In the genomic region with DNA sequence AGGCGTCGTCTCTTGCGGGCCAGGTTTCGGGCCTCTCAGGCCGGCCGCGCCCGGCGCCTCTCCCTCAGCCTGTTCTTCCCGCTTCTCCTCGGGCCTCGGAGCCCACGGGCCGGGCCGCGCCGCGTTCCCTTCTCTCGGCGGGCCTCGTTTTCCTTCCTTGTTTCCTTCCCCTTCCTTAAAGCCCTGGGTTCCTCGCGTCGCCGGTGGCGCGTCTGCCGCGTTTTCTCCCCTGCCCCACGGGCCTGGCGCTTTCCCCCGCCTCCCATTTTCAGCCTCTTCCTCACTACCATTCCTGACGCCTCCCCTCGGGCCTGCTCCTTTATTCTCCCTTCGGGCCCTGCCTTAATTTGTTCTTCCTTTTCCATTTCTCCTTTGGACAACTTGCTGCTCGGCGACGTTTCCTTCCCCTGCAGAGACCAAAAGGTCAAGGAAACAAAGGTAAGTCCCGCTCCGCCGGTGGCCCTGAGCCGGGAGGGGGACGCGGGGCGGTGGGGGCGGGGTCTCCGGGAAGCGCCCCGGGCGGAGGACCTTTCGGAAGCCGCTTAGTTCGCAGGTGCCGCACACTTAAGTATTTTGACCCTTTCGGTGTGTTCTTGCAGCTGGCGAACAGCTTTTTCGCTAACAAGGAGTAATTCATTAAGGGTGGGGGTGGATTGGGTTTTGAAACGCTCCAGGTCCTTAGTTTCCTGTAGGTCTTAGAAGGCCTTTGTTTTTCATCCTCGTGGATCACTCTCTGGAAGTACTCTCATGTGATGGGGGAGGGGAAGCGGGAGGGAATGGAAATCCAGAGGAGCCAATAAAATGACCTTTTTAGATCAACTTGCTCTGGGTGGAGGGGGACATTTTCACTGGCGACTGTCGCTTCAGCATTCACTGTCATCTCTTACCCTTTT, we compare ENCODE assay signal across 8 cellular contexts. TPM values are rescaled to one million over a fixed set of nuclear protein-coding genes. Genes with fewer than 3 reads are reported as not detected.
A peak's percentile ranks its signal among the peaks of the same experiment; 100 is the strongest.
DNase-seq lines count a peak whose midpoint lies in the region; ATAC-seq lines count a peak whose summit lies in the region.

No MANE protein-coding gene starts in this region.

- H3K4me1 Mint-ChIP-seq in naive thymus-derived CD8-positive, alpha-beta T cell: peaks cover 10 to 51% (median 45%) of the 10 kb centered on the region in 4 donors

- H3K9me3 Mint-ChIP-seq in naive thymus-derived CD8-positive, alpha-beta T cell: no peaks in the 10 kb centered on the region

- DNase-seq in NOMO-1 (lab: John Stamatoyannopoulos, UW; ENCODE audit: unreplicated experiment in 2 of 2) (peak; percentile 43 to 57), NOMO-1 treated with DMSO at 0.1 percent for 48 hours (lab: John Stamatoyannopoulos, UW; ENCODE audit: unreplicated experiment) (no peak), NCI-H748 treated with DMSO at 0.1 percent for 48 hours (lab: John Stamatoyannopoulos, UW) (peak; percentile 22), activated T-cell treated with anti-CD3 and anti-CD28 coated beads for 48 hours (ENCODE audit: low read depth) (peak; percentile 47)
- peak in 6 of 10 donors; percentile 8 to 64 (median 33) for DNase-seq in naive thymus-derived CD8-positive, alpha-beta T cell
- peak; percentile 66 for DNase-seq in stimulated activated naive CD8-positive, alpha-beta T cell treated with anti-CD3 and anti-CD28 coated beads, Interleukin-15, Interleukin-2, amounts not matched to agents 100 U/mL and 50 U/mL, for 24 hours

- H3K27me3 Mint-ChIP-seq in naive thymus-derived CD8-positive, alpha-beta T cell: no peaks in the 10 kb centered on the region

- POLR2A ChIA-PET in naive thymus-derived CD8-positive, alpha-beta T cell (lab: Charles Lee): interaction anchor here (0.6 to 3.9 kb wide), 27 partner anchors 9 to 649 kb away, joined by 3 to 93 read pairs (median 5); partner anchors contain the start of genes EYA3, GMEB1, MED18 and PHACTR4

- peak overlapping the region; percentile 93 to 99 (median 96) for H3K27ac Mint-ChIP-seq in naive thymus-derived CD8-positive, alpha-beta T cell

- ATAC-seq in HG03159 (IDR thresholded peaks at IDR 0.05; ENCODE audit: unreplicated experiment): peak; percentile 11
- ATAC-seq in esophagus mucosa: peak; percentile 11
- peak in 1 of 2 donors; percentile 5 for ATAC-seq in naive thymus-derived CD8-positive, alpha-beta T cell
- ATAC-seq in stimulated activated naive CD8-positive, alpha-beta T cell treated with anti-CD3 and anti-CD28 coated beads, Interleukin-15, Interleukin-2, amounts not matched to agents 100 U/mL and 50 U/mL, for 24 hours: peak; percentile 1

- H3K4me3 Mint-ChIP-seq in naive thymus-derived CD8-positive, alpha-beta T cell: peak overlapping the region; percentile 91 to 100 (median 96)

- H3K36me3 Mint-ChIP-seq in naive thymus-derived CD8-positive, alpha-beta T cell: peaks cover 0 to 48% (median 15%) of the 10 kb centered on the region in 3 donors

RNA-seq across cellular contexts. Expression of gene YTHDF2, which starts 0.8 kb away (rescaled TPM):
- total RNA-seq in esophagus mucosa: 61.2 TPM
- total RNA-seq in naive thymus-derived CD8-positive, alpha-beta T cell: 10 to 100 TPM; 75.4 to 76.6 TPM
- polyA plus RNA-seq in naive thymus-derived CD8-positive, alpha-beta T cell: 100 to 1,000 TPM; 117 to 128 (median 118) TPM
